18 cellular contexts compared by ENCODE assay signal in genomic region chr1:35184495-35185199, GRCh38. TPM values are rescaled to one million over a fixed set of nuclear protein-coding genes. Genes with fewer than 3 reads are reported as not detected.
DNase-seq lines count a peak whose midpoint lies in the region; ATAC-seq and TF ChIP-seq lines count a peak whose summit lies in the region.
"Had no signal": no experiment of that assay in that cellular context is flagged by ENCODE, and none has a peak within 500 bp of the region (broad histone marks: within the 10 kb centered on the region; RNA-seq: fewer than 3 reads in every experiment).

No MANE protein-coding gene starts in this region.

- H3K79me2 ChIP-seq in DND-41 (ENCODE audit: insufficient read depth, low read length), result peaks cover 99% of the 10 kb centered on the region

- ATAC-seq in CD4-positive, CD25-positive, alpha-beta regulatory T cell (ENCODE audit: low read depth in 2 of 2), result no peak
- no peak for ATAC-seq in DND-41 (ENCODE audit: insufficient read depth, low read depth)
- ATAC-seq in activated naive CD4-positive, alpha-beta T cell treated with anti-CD3 and anti-CD28 coated beads, Interleukin-2, amount 50 U/mL, for 72 hours, result no peak
- no peak for ATAC-seq in GM19467 (IDR thresholded peaks at IDR 0.05; ENCODE audit: unreplicated experiment)
- ATAC-seq in GM21367 (IDR thresholded peaks at IDR 0.05; ENCODE audit: unreplicated experiment), result no peak
- no peak for ATAC-seq in GM21528 (IDR thresholded peaks at IDR 0.05; ENCODE audit: low FRiP score, unreplicated experiment)
- ATAC-seq: right cardiac atrium had no signal

- no peak overlapping the region for H2AK5ac ChIP-seq in mesenchymal stem cell (ENCODE audit: low read length, severe bottlenecking)

- no peak overlapping the region for H2BK15ac ChIP-seq in mesenchymal stem cell (ENCODE audit: low read depth, poor library complexity, severe bottlenecking)

- H3K9me3 ChIP-seq in CD4-positive, CD25-positive, alpha-beta regulatory T cell (ENCODE audit: control insufficient read depth in 2 of 2, low read length in 2 of 2), result no peaks in the 10 kb centered on the region
- H3K9me3 ChIP-seq in DND-41 (ENCODE audit: insufficient read depth, low read length, severe bottlenecking) (no peaks in the 10 kb centered on the region), mesenchymal stem cell (ENCODE audit: control insufficient read depth, low read length) (no peaks in the 10 kb centered on the region)
- H3K9me3 ChIP-seq: neutrophil had no signal

- H3K14ac ChIP-seq in mesenchymal stem cell (ENCODE audit: low read length in 2 of 2), result no peak overlapping the region

- H4K91ac ChIP-seq in mesenchymal stem cell (ENCODE audit: low read length), result no peak overlapping the region

- H3K4me3 ChIP-seq in CD4-positive, CD25-positive, alpha-beta regulatory T cell (ENCODE audit: low read depth, low read length), result peak overlapping the region; percentile 21
- no peak overlapping the region for H3K4me3 ChIP-seq in DND-41 (ENCODE audit: low read depth in 1 of 2, low read length in 2 of 2)
- no peak overlapping the region for H3K4me3 ChIP-seq in mesenchymal stem cell (ENCODE audit: insufficient read depth in 1 of 2, low read depth in 1 of 2, low read length in 2 of 2)
- H3K4me3 ChIP-seq: hepatocyte had no signal

- H4K8ac ChIP-seq in mesenchymal stem cell (ENCODE audit: low read length), result no peak overlapping the region

- H3K23ac ChIP-seq in mesenchymal stem cell (ENCODE audit: low read length in 2 of 2), result no peak overlapping the region

- no peak overlapping the region for H3K4ac ChIP-seq in mesenchymal stem cell (ENCODE audit: low read depth in 1 of 2, low read length in 2 of 2)

- H3K4me3 Mint-ChIP-seq in CD4-positive, CD25-positive, alpha-beta regulatory T cell, result peak overlapping the region in 3 of 4 donors; percentile 39 to 99 (median 49)
- H3K4me3 Mint-ChIP-seq: activated CD4-positive, alpha-beta T cell treated with anti-CD3 and anti-CD28 coated beads, Interleukin-2, amount 10 ng/mL, durations not matched to agents 7 days and 5 days had no signal

- H3K9me3 Mint-ChIP-seq in CD4-positive, CD25-positive, alpha-beta regulatory T cell, result peaks cover 0 to 1% (median 0%) of the 10 kb centered on the region in 7 donors
- H3K9me3 Mint-ChIP-seq in activated naive CD4-positive, alpha-beta T cell treated with anti-CD3 and anti-CD28 coated beads, Interleukin-2, amount 50 U/mL, for 72 hours, result no peaks in the 10 kb centered on the region
- H3K9me3 Mint-ChIP-seq: activated CD4-positive, alpha-beta T cell treated with anti-CD3 and anti-CD28 coated beads, Interleukin-2, amount 10 ng/mL, durations not matched to agents 7 days and 5 days had no signal

- H3K4me1 Mint-ChIP-seq in CD4-positive, CD25-positive, alpha-beta regulatory T cell, result peaks cover 40 to 97% (median 83%) of the 10 kb centered on the region in 4 donors

- H2BK12ac ChIP-seq in mesenchymal stem cell (ENCODE audit: low read length in 2 of 2), result no peak overlapping the region

- H3K4me2 ChIP-seq in DND-41 (ENCODE audit: insufficient read depth, low read length) (peak overlapping the region; percentile 70; the same call in 1 of the 2 replicates), mesenchymal stem cell (ENCODE audit: low read length, poor library complexity, severe bottlenecking) (no peak overlapping the region)
- H3K4me2 ChIP-seq: hepatocyte had no signal

- peak overlapping the region; percentile 44 for H3K27ac ChIP-seq in CD4-positive, CD25-positive, alpha-beta regulatory T cell (ENCODE audit: insufficient read depth, low read length, poor library complexity, severe bottlenecking)
- H3K27ac ChIP-seq in DND-41 (ENCODE audit: low read length), result no peak overlapping the region
- no peak overlapping the region for H3K27ac ChIP-seq in mesenchymal stem cell (ENCODE audit: low read length, poor library complexity, severe bottlenecking)
- H3K27ac ChIP-seq: hepatocyte, neutrophil had no signal

- H2BK5ac ChIP-seq in mesenchymal stem cell (ENCODE audit: low read depth, low read length, poor library complexity, severe bottlenecking), result no peak overlapping the region

- no peak for TF ChIP-seq CTCF in DND-41 (IDR thresholded peaks at IDR 0.05; ENCODE audit: borderline replicate concordance, extremely low read depth, low read length, poor library complexity, severe bottlenecking)

- no peak overlapping the region for H3K18ac ChIP-seq in mesenchymal stem cell (ENCODE audit: low read depth in 1 of 2, low read length in 2 of 2)

- H2BK120ac ChIP-seq in mesenchymal stem cell (ENCODE audit: low read depth, low read length), result no peak overlapping the region

- H3K4me1 ChIP-seq in CD4-positive, CD25-positive, alpha-beta regulatory T cell (ENCODE audit: control insufficient read depth, insufficient read depth, low read length, poor library complexity, severe bottlenecking), result peaks cover 79% of the 10 kb centered on the region
- H3K4me1 ChIP-seq in DND-41 (ENCODE audit: insufficient read depth, low read length), result peaks cover 65% of the 10 kb centered on the region
- H3K4me1 ChIP-seq in mesenchymal stem cell (ENCODE audit: control insufficient read depth, insufficient read depth, low read depth, low read length), result peaks cover 12% of the 10 kb centered on the region

- 95% methylated on average over 11 of the region's 12 CpGs for WGBS in mesenchymal stem cell

- H3K27me3 Mint-ChIP-seq in CD4-positive, CD25-positive, alpha-beta regulatory T cell, result no peaks in the 10 kb centered on the region
- H3K27me3 Mint-ChIP-seq: activated CD4-positive, alpha-beta T cell treated with anti-CD3 and anti-CD28 coated beads, Interleukin-2, amount 10 ng/mL, durations not matched to agents 7 days and 5 days had no signal

- no peaks in the 10 kb centered on the region for H3K27me3 ChIP-seq in CD4-positive, CD25-positive, alpha-beta regulatory T cell (ENCODE audit: control insufficient read depth, insufficient read depth, low read length)
- H3K27me3 ChIP-seq in DND-41 (ENCODE audit: insufficient read depth, low read length, poor library complexity) (no peaks in the 10 kb centered on the region), mesenchymal stem cell (ENCODE audit: control insufficient read depth in 1 of 2, insufficient read depth in 1 of 2, low read length in 2 of 2) (no peaks in the 10 kb centered on the region)
- H3K27me3 ChIP-seq: hepatocyte, neutrophil had no signal

- peaks cover 98% of the 10 kb centered on the region for H4K20me1 ChIP-seq in DND-41 (ENCODE audit: insufficient read depth, low read length)

- H3K79me1 ChIP-seq in mesenchymal stem cell (replicated peaks; ENCODE audit: low read length, poor library complexity, severe bottlenecking), result no peaks in the 10 kb centered on the region

- H3K36me3 ChIP-seq in CD4-positive, CD25-positive, alpha-beta regulatory T cell (ENCODE audit: control insufficient read depth, insufficient read depth, low read length), result peaks cover 99% of the 10 kb centered on the region
- H3K36me3 ChIP-seq in DND-41 (ENCODE audit: insufficient read depth, low read length), result peaks cover 100% of the 10 kb centered on the region
- peaks cover 21 to 100% of the 10 kb centered on the region in 2 experiments for H3K36me3 ChIP-seq in mesenchymal stem cell (ENCODE audit: control insufficient read depth in 1 of 2, insufficient read depth in 2 of 2, low read depth in 1 of 2, low read length in 2 of 2)

- peak overlapping the region in 2 of 3 donors; percentile 43 to 58 for H3K27ac Mint-ChIP-seq in CD4-positive, CD25-positive, alpha-beta regulatory T cell
- H3K27ac Mint-ChIP-seq in activated naive CD4-positive, alpha-beta T cell treated with anti-CD3 and anti-CD28 coated beads, Interleukin-2, amount 50 U/mL, for 72 hours, result peak overlapping the region; percentile 10 to 95
- H3K27ac Mint-ChIP-seq: activated CD4-positive, alpha-beta T cell treated with anti-CD3 and anti-CD28 coated beads, Interleukin-2, amount 10 ng/mL, durations not matched to agents 7 days and 5 days had no signal

- H3K9ac ChIP-seq in DND-41 (ENCODE audit: low read depth, low read length) (no peak overlapping the region), mesenchymal stem cell (ENCODE audit: low read length) (peak overlapping the region; percentile 24)

- H2AFZ ChIP-seq in DND-41 (ENCODE audit: low read depth, low read length), result no peak overlapping the region
- H2AFZ ChIP-seq in mesenchymal stem cell (ENCODE audit: low read depth, low read length), result no peak overlapping the region
- H2AFZ ChIP-seq: hepatocyte had no signal

- peaks cover 80% of the 10 kb centered on the region for H3K36me3 Mint-ChIP-seq in CD4-positive, CD25-positive, alpha-beta regulatory T cell
- peaks cover 75 to 92% of the 10 kb centered on the region in 2 donors for H3K36me3 Mint-ChIP-seq in activated naive CD4-positive, alpha-beta T cell treated with anti-CD3 and anti-CD28 coated beads, Interleukin-2, amount 50 U/mL, for 72 hours

- peak in 1 of 3 donors; percentile 27 for DNase-seq in CD4-positive, CD25-positive, alpha-beta regulatory T cell
- DNase-seq in DND-41, result no peak
- DNase-seq in activated naive CD4-positive, alpha-beta T cell treated with anti-CD3 and anti-CD28 coated beads, Interleukin-2, amount 50 U/mL, for 72 hours (ENCODE audit: low spot score in 2 of 2), result no peak
- no peak for DNase-seq in mesenchymal stem cell
- DNase-seq in NCI-H146 treated with DMSO at 0.1 percent for 48 hours (lab: John Stamatoyannopoulos, UW; ENCODE audit: unreplicated experiment), result no peak
- DNase-seq: activated CD4-positive, alpha-beta T cell treated with anti-CD3 and anti-CD28 coated beads, Interleukin-2, amount 10 ng/mL, durations not matched to agents 7 days and 5 days; activated effector memory CD4-positive, alpha-beta T cell treated with anti-CD3 and anti-CD28 coated beads, Interleukin-2, amount 50 U/mL, for 16 hours; DMS153; kidney; MM.1S; NCI-H2029; NCI-H526; right cardiac atrium had no signal

RNA-seq across cellular contexts. Expression of gene SFPQ, which starts 8.3 kb away (rescaled TPM):
- total RNA-seq in CD4-positive, CD25-positive, alpha-beta regulatory T cell, result 618 TPM
- 100 to 1,000 TPM; 111 to 135 (median 123) TPM for polyA plus RNA-seq in CD4-positive, CD25-positive, alpha-beta regulatory T cell
- 100 to 1,000 TPM; 191 to 344 TPM for total RNA-seq in activated naive CD4-positive, alpha-beta T cell treated with anti-CD3 and anti-CD28 coated beads, Interleukin-2, amount 50 U/mL, for 72 hours
- 138 TPM for polyA plus RNA-seq in mesenchymal stem cell (2013, experiment 1 of 2)
- polyA plus RNA-seq in mesenchymal stem cell (2013, experiment 2 of 2), result 125 TPM
